In genomic region chr3:172289583-172289982, GRCh38 we compare ENCODE assay signal across 8 cellular contexts.
DNase-seq lines count a peak whose midpoint lies in the region; ATAC-seq, FAIRE-seq and TF ChIP-seq lines count a peak whose summit lies in the region.

No MANE protein-coding gene starts in this region.

- DNase-seq in GM19239 (ENCODE audit: insufficient read length, low spot score) (peak; percentile 15), fibroblast of mammary gland (ENCODE audit: low read depth) (no peak), retinal pigment epithelial cell (ENCODE audit: low read depth) (no peak), NCI-H345 (lab: John Stamatoyannopoulos, UW) (no peak), LoVo (ENCODE audit: low spot score) (no peak), 8988T (no peak), midbrain (lab: John Stamatoyannopoulos, UW) (no peak)

- TF ChIP-seq CTCF in fibroblast of mammary gland (conservative IDR thresholded peaks at IDR 0.05; ENCODE audit: control insufficient read depth, insufficient read depth, low read depth, low read length) (peak; percentile 34), retinal pigment epithelial cell (conservative IDR thresholded peaks at IDR 0.05; ENCODE audit: low read depth, low read length) (peak; percentile 25)

- FAIRE-seq in GM19239 (lab: Jason Lieb, UNC), result no peak

- ATAC-seq in HG03354 (IDR thresholded peaks at IDR 0.05; ENCODE audit: poor library complexity, severe bottlenecking, unreplicated experiment), result peak; percentile 90

- H3K4me3 ChIP-seq in fibroblast of mammary gland (ENCODE audit: control insufficient read depth, low read depth, low read length), result no peak overlapping the region
- H3K4me3 ChIP-seq in retinal pigment epithelial cell (ENCODE audit: low read length), result no peak overlapping the region
